22 cellular contexts compared by ENCODE assay signal in genomic region chr20:40176442-40176841, GRCh38.
A peak's percentile ranks its signal among the peaks of the same experiment; 100 is the strongest.
DNase-seq lines count a peak whose midpoint lies in the region; ATAC-seq and TF ChIP-seq lines count a peak whose summit lies in the region.
"Had no signal": no experiment of that assay in that cellular context is flagged by ENCODE, and none has a peak within 500 bp of the region (broad histone marks: within the 10 kb centered on the region; RNA-seq: fewer than 3 reads in every experiment).

No MANE protein-coding gene starts in this region.

- no peak for DNase-seq in RWPE2 (ENCODE audit: low spot score)
- DNase-seq in mammary epithelial cell = peak; percentile 70
- DNase-seq in esophagus squamous epithelium (lab: John Stamatoyannopoulos, UW) = no peak
- DNase-seq in prostate gland (ENCODE audit: low spot score) = peak; percentile 85
- DNase-seq in T-helper 1 cell = no peak
- DNase-seq in NCI-H1105 (lab: John Stamatoyannopoulos, UW) = no peak
- DNase-seq in MG63 = no peak
- no peak for DNase-seq in activated naive CD4-positive, alpha-beta T cell treated with anti-CD3 and anti-CD28 coated beads for 36 hours
- DNase-seq: AML-193; CD4-positive, alpha-beta T cell; H9; Kasumi-1; NCI-H1417 treated with DMSO at 0.1 percent for 48 hours; NCI-H1694 treated with DMSO at 0.1 percent for 48 hours; NCI-H446; NCI-H524 treated with DMSO at 0.1 percent for 48 hours; PC-9; RPMI8226; SHP77 treated with DMSO at 0.1 percent for 48 hours had no signal

- H3K36me3 ChIP-seq in RWPE2 (ENCODE audit: low read depth) (no peaks in the 10 kb centered on the region), mammary epithelial cell (ENCODE audit: insufficient read depth, low read length) (no peaks in the 10 kb centered on the region), esophagus squamous epithelium (no peaks in the 10 kb centered on the region), prostate gland (no peaks in the 10 kb centered on the region), MG63 (no peaks in the 10 kb centered on the region)
- H3K36me3 ChIP-seq: BLaER1 treated with 17β-estradiol and CSF1 and Interleukin-3, amounts not matched to agents 10 nM and 100 nM had no signal

- no TSS peak for BruUV-seq in mammary epithelial cell (replicated peaks; lab: Mats Ljungman, UMichigan)

- H3K4me3 ChIP-seq in RWPE2 (ENCODE audit: severe bottlenecking) (no peak overlapping the region), mammary epithelial cell (replicated peaks in 1 of 3; ENCODE audit: insufficient read depth in 1 of 3, low read depth in 2 of 3, low read length in 3 of 3) (no peak overlapping the region), esophagus squamous epithelium (no peak overlapping the region), prostate gland (no peak overlapping the region), MG63 (no peak overlapping the region)
- H3K4me3 ChIP-seq: BLaER1 treated with 17β-estradiol and CSF1 and Interleukin-3, amounts not matched to agents 10 nM and 100 nM; GM23338; K562; PC-9 had no signal

- H3K79me2 ChIP-seq in mammary epithelial cell (ENCODE audit: insufficient read depth, low read length) = no peaks in the 10 kb centered on the region

- H3K27ac ChIP-seq in RWPE2 (ENCODE audit: poor library complexity, severe bottlenecking) = peak overlapping the region; percentile 23
- no peak overlapping the region for H3K27ac ChIP-seq in mammary epithelial cell (ENCODE audit: insufficient read depth, low read depth, low read length)
- peak overlapping the region; percentile 23 to 65 (median 52) for H3K27ac ChIP-seq in esophagus squamous epithelium
- H3K27ac ChIP-seq in prostate gland = no peak overlapping the region
- H3K27ac ChIP-seq: BLaER1 treated with 17β-estradiol and CSF1 and Interleukin-3, amounts not matched to agents 10 nM and 100 nM; PC-9 had no signal

- H3K27ac Mint-ChIP-seq in activated naive CD4-positive, alpha-beta T cell treated with anti-CD3 and anti-CD28 coated beads for 36 hours = no peak overlapping the region
- H3K27ac Mint-ChIP-seq: CD4-positive, alpha-beta T cell; GM23338; H9 had no signal

- H3K9ac ChIP-seq in mammary epithelial cell (ENCODE audit: insufficient read depth, low read length) = no peak overlapping the region
- H3K9ac ChIP-seq: BLaER1 treated with 17β-estradiol and CSF1 and Interleukin-3, amounts not matched to agents 10 nM and 100 nM had no signal

- H3K4me1 Mint-ChIP-seq in activated naive CD4-positive, alpha-beta T cell treated with anti-CD3 and anti-CD28 coated beads for 36 hours (ENCODE audit: low read depth) = no peaks in the 10 kb centered on the region

- dilution Hi-C loops in mammary epithelial cell (cut with HindIII; ENCODE audit: low sequenced_read_pairs) = no loop called here

- in situ Hi-C loops in mammary epithelial cell (cut with MboI; ENCODE audit: low sequenced_read_pairs in 2 of 2) = no loop called here

- H3K9me3 ChIP-seq in RWPE2 (ENCODE audit: severe bottlenecking) = no peaks in the 10 kb centered on the region
- no peaks in the 10 kb centered on the region for H3K9me3 ChIP-seq in mammary epithelial cell (replicated peaks; ENCODE audit: insufficient read depth, low read length)
- H3K9me3 ChIP-seq in esophagus squamous epithelium = no peaks in the 10 kb centered on the region
- no peaks in the 10 kb centered on the region for H3K9me3 ChIP-seq in prostate gland
- no peaks in the 10 kb centered on the region for H3K9me3 ChIP-seq in MG63
- H3K9me3 ChIP-seq: BLaER1 treated with 17β-estradiol and CSF1 and Interleukin-3, amounts not matched to agents 10 nM and 100 nM had no signal

- TF ChIP-seq CTCF in RWPE2 (IDR thresholded peaks at IDR 0.05; ENCODE audit: poor library complexity, severe bottlenecking) (no peak), mammary epithelial cell (conservative IDR thresholded peaks at IDR 0.05 in 1 of 2, IDR thresholded peaks at IDR 0.05 in 1 of 2; ENCODE audit: extremely low read depth in 1 of 2, insufficient read depth in 1 of 2, low read depth in 1 of 2, low read length in 2 of 2) (no peak), esophagus squamous epithelium (IDR thresholded peaks at IDR 0.05) (no peak), prostate gland (IDR thresholded peaks at IDR 0.05) (no peak)

- peak; percentile 80 for ATAC-seq in RWPE2 (ENCODE audit: low read depth)
- ATAC-seq: GM23338, K562 had no signal

- CTCF ChIA-PET in mammary epithelial cell (lab: Charles Lee; ENCODE audit: low non-redundant PET) = no interaction called here
- CTCF ChIA-PET in activated naive CD4-positive, alpha-beta T cell treated with anti-CD3 and anti-CD28 coated beads for 36 hours (lab: Charles Lee) = interaction anchor here (1.1 kb wide), 1 partner anchor 16 kb away, joined by 3 read pairs; no protein-coding TSS in a partner anchor

- H3K9me3 Mint-ChIP-seq in activated naive CD4-positive, alpha-beta T cell treated with anti-CD3 and anti-CD28 coated beads for 36 hours = peaks cover 2% of the 10 kb centered on the region
- H3K9me3 Mint-ChIP-seq: CD4-positive, alpha-beta T cell; GM23338; H9 had no signal

- no peaks in the 10 kb centered on the region for H3K36me3 Mint-ChIP-seq in activated naive CD4-positive, alpha-beta T cell treated with anti-CD3 and anti-CD28 coated beads for 36 hours (ENCODE audit: low read depth)

- H3K27me3 Mint-ChIP-seq in activated naive CD4-positive, alpha-beta T cell treated with anti-CD3 and anti-CD28 coated beads for 36 hours (ENCODE audit: low read depth) = peaks cover 10% of the 10 kb centered on the region

- no peaks in the 10 kb centered on the region for H3K27me3 ChIP-seq in RWPE2 (ENCODE audit: insufficient read depth, poor library complexity, severe bottlenecking)
- no peaks in the 10 kb centered on the region for H3K27me3 ChIP-seq in mammary epithelial cell (ENCODE audit: insufficient read depth, low read length)
- no peaks in the 10 kb centered on the region for H3K27me3 ChIP-seq in esophagus squamous epithelium
- no peaks in the 10 kb centered on the region for H3K27me3 ChIP-seq in prostate gland (replicated peaks; ENCODE audit: insufficient read depth)
- no peaks in the 10 kb centered on the region for H3K27me3 ChIP-seq in MG63
- H3K27me3 ChIP-seq: BLaER1 treated with 17β-estradiol and CSF1 and Interleukin-3, amounts not matched to agents 10 nM and 100 nM had no signal

- no peak for TF ChIP-seq POLR2A in esophagus squamous epithelium (IDR thresholded peaks at IDR 0.05)
- no peak for TF ChIP-seq POLR2A in prostate gland (IDR thresholded peaks at IDR 0.05)

- peak overlapping the region; percentile 41 for H2AFZ ChIP-seq in mammary epithelial cell (ENCODE audit: low read depth, low read length)
- H2AFZ ChIP-seq: GM23338, PC-9 had no signal

- H3K4me1 ChIP-seq in RWPE2 (ENCODE audit: insufficient read depth, poor library complexity, severe bottlenecking) = no peaks in the 10 kb centered on the region
- peaks cover 9% of the 10 kb centered on the region for H3K4me1 ChIP-seq in mammary epithelial cell (ENCODE audit: insufficient read depth, low read length)
- peaks cover 0 to 31% (median 10%) of the 10 kb centered on the region in 3 donors for H3K4me1 ChIP-seq in esophagus squamous epithelium
- no peaks in the 10 kb centered on the region for H3K4me1 ChIP-seq in prostate gland (replicated peaks)

- H4K20me1 ChIP-seq in mammary epithelial cell (ENCODE audit: insufficient read depth, low read length) = no peaks in the 10 kb centered on the region
- H4K20me1 ChIP-seq: BLaER1 treated with 17β-estradiol and CSF1 and Interleukin-3, amounts not matched to agents 10 nM and 100 nM had no signal

- peak overlapping the region; percentile 9 for H3K4me2 ChIP-seq in mammary epithelial cell (ENCODE audit: insufficient read depth, low read depth, low read length)
- H3K4me2 ChIP-seq: BLaER1 treated with 17β-estradiol and CSF1 and Interleukin-3, amounts not matched to agents 10 nM and 100 nM; GM23338; PC-9 had no signal

- WGBS in mammary epithelial cell (ENCODE audit: low coverage, missing lambda C conversion rate) = 4% methylated on average over 2 of the region's 2 CpGs
- 42 to 58% methylated on average over 2 of the region's 2 CpGs for WGBS in esophagus squamous epithelium, 2 donors
- 34% methylated on average over 2 of the region's 2 CpGs for WGBS in prostate gland

- intact Hi-C loops in mammary epithelial cell (cut with micrococcal nuclease) = no loop called here
- intact Hi-C loops in esophagus squamous epithelium (cut with DNase I) = no loop called here
- intact Hi-C loops in prostate gland (cut with DNase I) = no loop called here
- intact Hi-C loops in activated naive CD4-positive, alpha-beta T cell treated with anti-CD3 and anti-CD28 coated beads for 36 hours (cut with micrococcal nuclease) = no loop called here

- no peak overlapping the region for H3K4me3 Mint-ChIP-seq in activated naive CD4-positive, alpha-beta T cell treated with anti-CD3 and anti-CD28 coated beads for 36 hours
- H3K4me3 Mint-ChIP-seq: CD4-positive, alpha-beta T cell; GM23338; H9 had no signal

Comparison
In these comparisons a context has a peak if more than half of its experiments do, and no peak if none do; other contexts are left out.
1. DNase-seq: peak in mammary epithelial cell (single experiment) and prostate gland (single experiment); none in RWPE2 (single experiment), esophagus squamous epithelium (single experiment), T-helper 1 cell (0 of 5), NCI-H1105 (single experiment), MG63 (single experiment) and activated naive CD4-positive, alpha-beta T cell treated with anti-CD3 and anti-CD28 coated beads for 36 hours (single experiment).
2. H3K27ac ChIP-seq: peak in RWPE2 (single experiment) and esophagus squamous epithelium (4 of 4); none in mammary epithelial cell (single experiment) and prostate gland (0 of 2).